ENCODE assay signal across 16 cellular contexts in genomic region chr5:43207601-43208000, GRCh38. TPM values are rescaled to one million over a fixed set of nuclear protein-coding genes. Genes with fewer than 3 reads are reported as not detected.
DNase-seq lines count a peak whose midpoint lies in the region; FAIRE-seq and TF ChIP-seq lines count a peak whose summit lies in the region.
"Had no signal": no experiment of that assay in that cellular context is flagged by ENCODE, and none has a peak within 500 bp of the region (broad histone marks: within the 10 kb centered on the region; RNA-seq: fewer than 3 reads in every experiment).

No MANE protein-coding gene starts in this region.

- no peaks in the 10 kb centered on the region for H3K36me3 ChIP-seq in bronchial epithelial cell (ENCODE audit: control insufficient read depth, insufficient read depth, low read length)
- H3K36me3 ChIP-seq: MG63 had no signal

- CTCF ChIA-PET in HEK293T (lab: Yijun Ruan, JAX), result interaction anchor here (0.6 kb wide), 2 partner anchors 80 to 316 kb away, joined by 3 to 9 read pairs; no protein-coding TSS in a partner anchor

- no peak for TF ChIP-seq CTCF in bronchial epithelial cell (IDR thresholded peaks at IDR 0.05; ENCODE audit: insufficient read depth, low read length, severe bottlenecking)

- DNase-seq in ELR (ENCODE audit: low read depth), result peak; percentile 73
- DNase-seq in RPMI7951 (ENCODE audit: low read depth), result peak; percentile 15
- peak; percentile 27 for DNase-seq in bronchial epithelial cell (ENCODE audit: low read depth)
- DNase-seq in iris pigment epithelial cell (ENCODE audit: low read depth), result peak; percentile 52
- no peak for DNase-seq in NCI-H524 treated with DMSO at 0.1 percent for 48 hours (lab: John Stamatoyannopoulos, UW)
- no peak for DNase-seq in GDM1 (lab: John Stamatoyannopoulos, UW)
- no peak for DNase-seq in stimulated activated CD4-positive, alpha-beta T cell treated with anti-CD3 and anti-CD28 coated beads, Interleukin-2, amount 100 ng/mL, for 48 hours
- no peak for DNase-seq in HEK293T (ENCODE audit: extremely low spot score)
- DNase-seq: CD4-positive, alpha-beta T cell; DND-41; MG63; NCI-H1092 treated with DMSO at 0.1 percent for 48 hours; NCI-H1694; NCI-H774; SHP77 treated with DMSO at 0.1 percent for 48 hours had no signal

- FAIRE-seq in bronchial epithelial cell (lab: Jason Lieb, UNC), result no peak
- FAIRE-seq: D721Med had no signal

- POLR2A ChIA-PET in HEK293T (lab: Yijun Ruan, JAX), result interaction anchor here (1.0 kb wide), 1 partner anchor 106 kb away, joined by 3 read pairs; the partner anchor contains the start of gene HMGCS1

- H3K27me3 ChIP-seq in bronchial epithelial cell (ENCODE audit: control insufficient read depth, insufficient read depth, low read length), result no peaks in the 10 kb centered on the region
- H3K27me3 ChIP-seq: MG63 had no signal

- no peak overlapping the region for H3K4me3 ChIP-seq in bronchial epithelial cell (ENCODE audit: low read depth, low read length)
- H3K4me3 ChIP-seq: MG63 had no signal

TF ChIP-seq in HEK293T, 16 proteins besides CTCF, POLR2A, EP300 and RAD21:
- TF ChIP-seq PKNOX1 (IDR thresholded peaks at IDR 0.05) (no peak), ELF4 (IDR thresholded peaks at IDR 0.05) (no peak), L3MBTL2 (conservative IDR thresholded peaks at IDR 0.05) (no peak), FOXK2 (IDR thresholded peaks at IDR 0.05) (no peak), SUZ12 (IDR thresholded peaks at IDR 0.05) (no peak), ARNT (IDR thresholded peaks at IDR 0.05) (no peak), FOXM1 (IDR thresholded peaks at IDR 0.05; ENCODE audit: borderline replicate concordance) (no peak), TARDBP (IDR thresholded peaks at IDR 0.05) (no peak), FOXA1 (IDR thresholded peaks at IDR 0.05) (no peak), ZNF384 (IDR thresholded peaks at IDR 0.05) (no peak), LEF1 (IDR thresholded peaks at IDR 0.05; ENCODE audit: borderline replicate concordance) (no peak), BHLHE40 (IDR thresholded peaks at IDR 0.05; ENCODE audit: borderline replicate concordance) (no peak), SP1 (IDR thresholded peaks at IDR 0.05) (no peak), NFRKB (IDR thresholded peaks at IDR 0.05) (no peak), HDGF (IDR thresholded peaks at IDR 0.05; ENCODE audit: borderline replicate concordance) (no peak), CTBP1 (IDR thresholded peaks at IDR 0.05; ENCODE audit: borderline replicate concordance) (no peak)

RNA-seq across cellular contexts. Expression of gene NIM1K, which starts 15.6 kb away (rescaled TPM):
- 0.88 and 1.4 TPM in 2 replicates for total RNA-seq in RPMI7951 (2014; rRNA removed; shearing (Covaris generic))
- 0.38 TPM in 1 of 2 replicates, not detected in the other for total RNA-seq in bronchial epithelial cell

Comparison
In these comparisons a context has a peak if more than half of its experiments do, and no peak if none do; other contexts are left out.
1. DNase-seq: peak in ELR (single experiment), RPMI7951 (single experiment), bronchial epithelial cell (single experiment) and iris pigment epithelial cell (single experiment); none in NCI-H524 treated with DMSO at 0.1 percent for 48 hours (single experiment), GDM1 (single experiment), stimulated activated CD4-positive, alpha-beta T cell treated with anti-CD3 and anti-CD28 coated beads, Interleukin-2, amount 100 ng/mL, for 48 hours (0 of 2) and HEK293T (single experiment).